Comparison of ENCODE assay signal across 8 cellular contexts in genomic region chr1:26922201-26922729, GRCh38. TPM values are rescaled to one million over a fixed set of nuclear protein-coding genes. Genes with fewer than 3 reads are reported as not detected.
DNase-seq lines count a peak whose midpoint lies in the region; ATAC-seq and TF ChIP-seq lines count a peak whose summit lies in the region.

No MANE protein-coding gene starts in this region.

- H3K4me1 Mint-ChIP-seq in activated CD4-positive, alpha-beta memory T cell treated with anti-CD3 and anti-CD28 coated beads for 36 hours (ENCODE audit: low read depth): peaks cover 39% of the 10 kb centered on the region

- peak in 2 of 8 donors; percentile 1 to 2 for ATAC-seq in heart right ventricle
- ATAC-seq in left ventricle myocardium superior: no peak

- no peaks in the 10 kb centered on the region for H3K27me3 Mint-ChIP-seq in activated CD4-positive, alpha-beta memory T cell treated with anti-CD3 and anti-CD28 coated beads for 36 hours

- no peak for TF ChIP-seq POLR2A in spleen (IDR thresholded peaks at IDR 0.05)

- CTCF ChIA-PET in activated CD4-positive, alpha-beta memory T cell treated with anti-CD3 and anti-CD28 coated beads for 36 hours (lab: Charles Lee): interaction anchor here (1.4 to 2.0 kb wide), 2 partner anchors 35 to 74 kb away, joined by 3 to 5 read pairs; no protein-coding TSS in a partner anchor

- H3K9me3 ChIP-seq in heart right ventricle (no peaks in the 10 kb centered on the region), iPS DF 6.9 (ENCODE audit: control insufficient read depth, insufficient read depth, low read length) (no peaks in the 10 kb centered on the region), spleen (no peaks in the 10 kb centered on the region)

- TF ChIP-seq CTCF in heart right ventricle (IDR thresholded peaks at IDR 0.05): no peak
- no peak for TF ChIP-seq CTCF in spleen (IDR thresholded peaks at IDR 0.05 in 8 of 11, conservative IDR thresholded peaks at IDR 0.05 in 3 of 11)

- H3K27me3 ChIP-seq in heart right ventricle (no peaks in the 10 kb centered on the region), iPS DF 6.9 (ENCODE audit: control insufficient read depth, insufficient read depth, low read length) (no peaks in the 10 kb centered on the region), spleen (replicated peaks in 1 of 7) (no peaks in the 10 kb centered on the region)

- whole genome bisulfite sequencing in heart right ventricle, 2 donors: 10 to 11% methylated on average over 17 of the region's 17 CpGs
- WGBS in iPS DF 6.9 (ENCODE audit: insufficient coverage, insufficient read length): no CpG with 5 or more reads among the region's 17 CpGs
- 12 to 18% (median 13%) methylated on average over 17 of the region's 17 CpGs for WGBS in spleen, 5 donors

- intact Hi-C loops in heart right ventricle (cut with DNase I) (loop anchor here in 1 of 10 donors (5.0 kb wide), 1 partner anchor 75 kb away; no protein-coding TSS in a partner anchor), left ventricle myocardium superior (cut with micrococcal nuclease) (no loop called here), spleen (cut with DNase I; ENCODE audit: low total_unique reads) (no loop called here)
- intact Hi-C loops in activated CD4-positive, alpha-beta memory T cell treated with anti-CD3 and anti-CD28 coated beads for 36 hours (cut with micrococcal nuclease): no loop called here

- DNase-seq in heart right ventricle (no peak), left ventricle myocardium superior (no peak), iPS DF 6.9 (ENCODE audit: low read depth, low spot score) (no peak), spleen (no peak), NCI-H748 (lab: John Stamatoyannopoulos, UW; ENCODE audit: unreplicated experiment) (no peak), occipital lobe (lab: John Stamatoyannopoulos, UW) (no peak), SK-N-DZ (ENCODE audit: low spot score) (no peak)
- no peak for DNase-seq in activated CD4-positive, alpha-beta memory T cell treated with anti-CD3 and anti-CD28 coated beads for 36 hours

- H3K9me3 Mint-ChIP-seq in activated CD4-positive, alpha-beta memory T cell treated with anti-CD3 and anti-CD28 coated beads for 36 hours: no peaks in the 10 kb centered on the region

- H3K36me3 Mint-ChIP-seq in activated CD4-positive, alpha-beta memory T cell treated with anti-CD3 and anti-CD28 coated beads for 36 hours: peaks cover 26% of the 10 kb centered on the region

- POLR2A ChIA-PET in activated CD4-positive, alpha-beta memory T cell treated with anti-CD3 and anti-CD28 coated beads for 36 hours (lab: Charles Lee): interaction anchor here (0.5 to 2.3 kb wide), 3 partner anchors 22 to 135 kb away, joined by 3 to 26 read pairs (median 4); partner anchors contain the start of genes GPATCH3, KDF1 and PIGV

- H3K27ac ChIP-seq in heart right ventricle (peak overlapping the region in 9 of 10 donors; percentile 71 to 95 (median 88)), iPS DF 6.9 (ENCODE audit: low read length) (no peak overlapping the region), spleen (peak overlapping the region; percentile 20 to 92 (median 88))

- peak overlapping the region; percentile 93 for H3K27ac Mint-ChIP-seq in activated CD4-positive, alpha-beta memory T cell treated with anti-CD3 and anti-CD28 coated beads for 36 hours

- H3K36me3 ChIP-seq in heart right ventricle (peaks cover 0 to 43% (median 21%) of the 10 kb centered on the region in 9 donors), iPS DF 6.9 (ENCODE audit: control insufficient read depth, insufficient read depth, low read length) (peaks cover 8% of the 10 kb centered on the region; the same call in 1 of the 2 replicates), spleen (peaks cover 0 to 44% (median 34%) of the 10 kb centered on the region in 6 donors)

- H3K4me3 ChIP-seq in heart right ventricle: peak overlapping the region; percentile 84 to 98 (median 92)
- peak overlapping the region; percentile 86 for H3K4me3 ChIP-seq in iPS DF 6.9 (ENCODE audit: low read length)
- H3K4me3 ChIP-seq in spleen: peak overlapping the region; percentile 36 to 91 (median 87)

- H3K4me3 Mint-ChIP-seq in activated CD4-positive, alpha-beta memory T cell treated with anti-CD3 and anti-CD28 coated beads for 36 hours: peak overlapping the region; percentile 98

- H3K4me1 ChIP-seq in heart right ventricle: peaks cover 7 to 28% (median 22%) of the 10 kb centered on the region in 9 donors
- H3K4me1 ChIP-seq in iPS DF 6.9 (ENCODE audit: control insufficient read depth, insufficient read depth, low read length): peaks cover 3% of the 10 kb centered on the region; the same call in 1 of the 2 replicates
- peaks cover 7 to 50% (median 30%) of the 10 kb centered on the region in 6 donors for H3K4me1 ChIP-seq in spleen

RNA-seq across cellular contexts. Expression of gene NUDC, which starts 0.7 kb away (rescaled TPM):
- total RNA-seq in heart right ventricle (10 to 100 TPM; 48.9 to 84.0 (median 61.4) TPM), left ventricle myocardium superior (73.3 TPM), spleen (10 to 100 TPM; 35.7 to 55.7 (median 49.3) TPM), occipital lobe (11.2 TPM)
- polyA plus RNA-seq in heart right ventricle (10 to 100 TPM; 62.8 to 95.9 TPM), spleen (10 to 100 TPM; 42.5 to 62.2 (median 48.8) TPM)
- total RNA-seq in activated CD4-positive, alpha-beta memory T cell treated with anti-CD3 and anti-CD28 coated beads for 36 hours: 10 to 100 TPM; 90.8 to 97.1 TPM
- polyA plus RNA-seq in SK-N-DZ (2014; cell fraction: cytosol; rRNA removed): 18.7 and 34.0 TPM in 2 replicates
- 21.9 and 28.1 TPM in 2 replicates for polyA plus RNA-seq in SK-N-DZ (2014; cell fraction: nucleus; rRNA removed)

RNA-seq across cellular contexts. Expression of gene NR0B2, which starts 8.5 kb away (rescaled TPM):
- total RNA-seq in heart right ventricle (10 to 100 TPM in 2 of 10 donors, 1 to 10 TPM in 8; 2.7 to 14.7 (median 7.8) TPM), left ventricle myocardium superior (5.3 TPM), spleen (10 to 100 TPM in 3 of 7 donors, 1 to 10 TPM in 4; 2.6 to 27.1 (median 10.0) TPM), occipital lobe (not detected)
- polyA plus RNA-seq in heart right ventricle (1 to 10 TPM; 2.7 to 4.0 TPM), spleen (10 to 100 TPM in 1 of 3 donors, 1 to 10 TPM in 1, under 1 TPM in 1; 0.74 to 10.7 (median 5.6) TPM)
- total RNA-seq in activated CD4-positive, alpha-beta memory T cell treated with anti-CD3 and anti-CD28 coated beads for 36 hours: not detected
- 0.21 TPM in 1 of 2 replicates, not detected in the other for polyA plus RNA-seq in SK-N-DZ (2014; cell fraction: cytosol; rRNA removed)
- not detected in 2 replicates for polyA plus RNA-seq in SK-N-DZ (2014; cell fraction: nucleus; rRNA removed)

RNA-seq across cellular contexts. Expression of gene GPATCH3, which starts 22.0 kb away (rescaled TPM):
- 10 to 100 TPM in 1 of 10 donors, 1 to 10 TPM in 9; 6.5 to 10.0 (median 8.6) TPM for total RNA-seq in heart right ventricle
- polyA plus RNA-seq in heart right ventricle: 10 to 100 TPM in 1 of 2 donors, 1 to 10 TPM in 1; 8.0 to 19.5 TPM
- total RNA-seq in left ventricle myocardium superior: 10.2 TPM
- total RNA-seq in activated CD4-positive, alpha-beta memory T cell treated with anti-CD3 and anti-CD28 coated beads for 36 hours: 1 to 10 TPM; 6.3 to 9.2 TPM
- total RNA-seq in spleen: 10 to 100 TPM; 14.3 to 20.2 (median 17.3) TPM
- 10 to 100 TPM; 13.3 to 25.8 (median 19.3) TPM for polyA plus RNA-seq in spleen
- 8.1 TPM for total RNA-seq in occipital lobe
- 4.3 and 5.4 TPM in 2 replicates for polyA plus RNA-seq in SK-N-DZ (2014; cell fraction: cytosol; rRNA removed)
- 5.7 and 7.7 TPM in 2 replicates for polyA plus RNA-seq in SK-N-DZ (2014; cell fraction: nucleus; rRNA removed)

RNA-seq across cellular contexts. Expression of gene GPN2, which starts 32.2 kb away (rescaled TPM):
- total RNA-seq in heart right ventricle (10 to 100 TPM; 12.4 to 31.3 (median 20.4) TPM), left ventricle myocardium superior (16.4 TPM), spleen (10 to 100 TPM; 15.2 to 28.7 (median 21.5) TPM), occipital lobe (11.5 TPM)
- polyA plus RNA-seq in heart right ventricle (10 to 100 TPM; 13.7 to 21.1 TPM), spleen (10 to 100 TPM; 11.6 to 15.7 (median 14.2) TPM)
- 10 to 100 TPM; 35.4 to 38.3 TPM for total RNA-seq in activated CD4-positive, alpha-beta memory T cell treated with anti-CD3 and anti-CD28 coated beads for 36 hours
- polyA plus RNA-seq in SK-N-DZ (2014; cell fraction: cytosol; rRNA removed): 8.6 and 11.6 TPM in 2 replicates
- polyA plus RNA-seq in SK-N-DZ (2014; cell fraction: nucleus; rRNA removed): 7.6 and 8.3 TPM in 2 replicates

RNA-seq across cellular contexts. Expression of gene KDF1, which starts 38.0 kb away (rescaled TPM):
- total RNA-seq in heart right ventricle: under 1 TPM in 4 of 10 donors, not detected in 6; 0.21 to 0.26 (median 0.24) TPM
- under 1 TPM in 1 of 2 donors, not detected in 1; 0.15 TPM for polyA plus RNA-seq in heart right ventricle
- total RNA-seq in left ventricle myocardium superior: 0.37 TPM
- not detected for total RNA-seq in activated CD4-positive, alpha-beta memory T cell treated with anti-CD3 and anti-CD28 coated beads for 36 hours
- total RNA-seq in spleen: 1 to 10 TPM in 4 of 7 donors, under 1 TPM in 3; 0.44 to 2.1 (median 1.1) TPM
- polyA plus RNA-seq in spleen: 1 to 10 TPM in 1 of 3 donors, under 1 TPM in 2; 0.67 to 1.1 (median 0.89) TPM
- not detected for total RNA-seq in occipital lobe
- not detected in 2 replicates for polyA plus RNA-seq in SK-N-DZ (2014; cell fraction: cytosol; rRNA removed)
- not detected in 2 replicates for polyA plus RNA-seq in SK-N-DZ (2014; cell fraction: nucleus; rRNA removed)
